21 cellular contexts compared by ENCODE assay signal in genomic region chr14:60575008-60575407, GRCh38.
A peak's percentile ranks its signal among the peaks of the same experiment; 100 is the strongest.
DNase-seq lines count a peak whose midpoint lies in the region; ATAC-seq and TF ChIP-seq lines count a peak whose summit lies in the region.
"Had no signal": no experiment of that assay in that cellular context is flagged by ENCODE, and none has a peak within 500 bp of the region (broad histone marks: within the 10 kb centered on the region; RNA-seq: fewer than 3 reads in every experiment).

No MANE protein-coding gene starts in this region.

- H3F3A ChIP-seq in GM23338 (replicated peaks; ENCODE audit: low read depth), result no peaks in the 10 kb centered on the region

- no peak overlapping the region for H3K4me3 Mint-ChIP-seq in GM23338
- H3K4me3 Mint-ChIP-seq: CD4-positive, alpha-beta memory T cell had no signal

- no peaks in the 10 kb centered on the region for H3K27me3 Mint-ChIP-seq in GM23338 (ENCODE audit: insufficient read depth, low read depth, poor library complexity)

- no peak overlapping the region for H3K9ac ChIP-seq in Karpas-422 (ENCODE audit: low read length)

- H3K9me3 ChIP-seq in Karpas-422 (ENCODE audit: low read length) (no peaks in the 10 kb centered on the region), lower lobe of right lung (no peaks in the 10 kb centered on the region), stomach (no peaks in the 10 kb centered on the region)
- H3K9me3 ChIP-seq: A549 had no signal

- H3K36me3 Mint-ChIP-seq in GM23338 (ENCODE audit: low read depth), result no peaks in the 10 kb centered on the region
- H3K36me3 Mint-ChIP-seq: CD4-positive, alpha-beta memory T cell had no signal

- H3K79me2 ChIP-seq in GM23338 (replicated peaks; ENCODE audit: insufficient read depth) (no peaks in the 10 kb centered on the region), Karpas-422 (ENCODE audit: low read length) (no peaks in the 10 kb centered on the region)

- no peaks in the 10 kb centered on the region for H3K36me3 ChIP-seq in GM23338 (ENCODE audit: insufficient read depth)
- no peaks in the 10 kb centered on the region for H3K36me3 ChIP-seq in Karpas-422 (ENCODE audit: insufficient read depth, low read length)
- no peaks in the 10 kb centered on the region for H3K36me3 ChIP-seq in lower lobe of right lung
- H3K36me3 ChIP-seq in stomach, result no peaks in the 10 kb centered on the region

- H2AFZ ChIP-seq in GM23338, result peak overlapping the region; percentile 56; the same call in 1 of the 2 replicates
- no peak overlapping the region for H2AFZ ChIP-seq in Karpas-422 (ENCODE audit: low read length)

- ATAC-seq in GM23338 (no peak), lower lobe of right lung (no peak)
- ATAC-seq: A549, HCT116 had no signal

- 84 to 96% (median 88%) methylated on average over 2 of the region's 2 CpGs for WGBS in stomach, 5 donors

- H4K20me1 ChIP-seq in GM23338 (replicated peaks; ENCODE audit: insufficient read depth) (no peaks in the 10 kb centered on the region), Karpas-422 (ENCODE audit: insufficient read depth, low read depth, low read length) (no peaks in the 10 kb centered on the region)

- no peak overlapping the region for H3K27ac Mint-ChIP-seq in GM23338
- H3K27ac Mint-ChIP-seq: CD4-positive, alpha-beta memory T cell had no signal

- H3K4me1 ChIP-seq in GM23338 (ENCODE audit: insufficient read depth), result no peaks in the 10 kb centered on the region
- H3K4me1 ChIP-seq in Karpas-422 (ENCODE audit: low read length), result peaks cover 28% of the 10 kb centered on the region
- H3K4me1 ChIP-seq in lower lobe of right lung, result no peaks in the 10 kb centered on the region
- no peaks in the 10 kb centered on the region for H3K4me1 ChIP-seq in stomach
- H3K4me1 ChIP-seq: A549 had no signal

- intact Hi-C loops in lower lobe of right lung (cut with DNase I), result no loop called here
- intact Hi-C loops in stomach (cut with DNase I; ENCODE audit: low total_unique reads), result no loop called here

- H3K4me2 ChIP-seq in GM23338, result no peak overlapping the region
- peak overlapping the region; percentile 52 for H3K4me2 ChIP-seq in Karpas-422 (ENCODE audit: low read depth, low read length, poor library complexity, severe bottlenecking)
- H3K4me2 ChIP-seq: A549 had no signal

- DNase-seq in AG10803 (ENCODE audit: low read depth), result peak; percentile 28
- no peak for DNase-seq in GM23338 (ENCODE audit: low spot score)
- DNase-seq in Karpas-422, result no peak
- DNase-seq in fibroblast of gingiva (ENCODE audit: low read depth), result peak; percentile 16
- no peak for DNase-seq in lower lobe of right lung
- DNase-seq in superior temporal gyrus (ENCODE audit: extremely low spot score), result no peak
- DNase-seq in stomach, result no peak
- no peak for DNase-seq in NAMALWA (ENCODE audit: low spot score)
- DNase-seq: 8988T; ACHN; C1 segment of cervical spinal cord; Calu3; CD4-positive, alpha-beta memory T cell; COR-L47; DMS53; DMS79 treated with DMSO at 0.1 percent for 48 hours; GF-D8; GOT3; H7 had no signal

- H3K27ac ChIP-seq in GM23338 (ENCODE audit: low read depth) (no peak overlapping the region), Karpas-422 (ENCODE audit: low read length) (no peak overlapping the region), lower lobe of right lung (no peak overlapping the region), stomach (no peak overlapping the region)
- H3K27ac ChIP-seq: A549 had no signal

- TF ChIP-seq CTCF in AG10803 (conservative IDR thresholded peaks at IDR 0.05; ENCODE audit: low read length) (no peak), GM23338 (conservative IDR thresholded peaks at IDR 0.05; ENCODE audit: low read depth in 2 of 2) (no peak), lower lobe of right lung (IDR thresholded peaks at IDR 0.05) (no peak), stomach (IDR thresholded peaks at IDR 0.05) (no peak)

- no peak for TF ChIP-seq POLR2A in stomach (IDR thresholded peaks at IDR 0.05)

- H3K4me3 ChIP-seq in AG10803 (ENCODE audit: low read length) (no peak overlapping the region), GM23338 (no peak overlapping the region), Karpas-422 (ENCODE audit: low read length) (no peak overlapping the region), lower lobe of right lung (no peak overlapping the region), stomach (no peak overlapping the region)
- H3K4me3 ChIP-seq: A549 had no signal

- H3K4me1 Mint-ChIP-seq in GM23338, result peaks cover 6% of the 10 kb centered on the region; the same call in 2 of the 3 replicates

- TF ChIP-seq EP300 in stomach (IDR thresholded peaks at IDR 0.05), result no peak

- no peaks in the 10 kb centered on the region for H3K9me2 ChIP-seq in GM23338 (ENCODE audit: insufficient read depth)
- H3K9me2 ChIP-seq in Karpas-422 (replicated peaks; ENCODE audit: insufficient read depth, low read length), result no peaks in the 10 kb centered on the region

- H3K27me3 ChIP-seq in GM23338 (ENCODE audit: insufficient read depth) (no peaks in the 10 kb centered on the region), Karpas-422 (ENCODE audit: low read length) (no peaks in the 10 kb centered on the region), lower lobe of right lung (ENCODE audit: low read depth) (no peaks in the 10 kb centered on the region), stomach (no peaks in the 10 kb centered on the region)

- H3K9me3 Mint-ChIP-seq in GM23338, result no peaks in the 10 kb centered on the region
- H3K9me3 Mint-ChIP-seq: CD4-positive, alpha-beta memory T cell had no signal

TF ChIP-seq in GM23338, 12 proteins besides CTCF, POLR2A, EP300 and RAD21 (continues in another document):
- TF ChIP-seq ZNF331 (CRISPR knock-in tag; IDR thresholded peaks at IDR 0.05; ENCODE audit: low read depth) (no peak), STAT1 (IDR thresholded peaks at IDR 0.05; ENCODE audit: unreplicated experiment) (no peak), JUNB (IDR thresholded peaks at IDR 0.05; ENCODE audit: unreplicated experiment) (no peak), ZNF114 (CRISPR knock-in tag; IDR thresholded peaks at IDR 0.05) (no peak), CREB1 (CRISPR knock-in tag; IDR thresholded peaks at IDR 0.05; ENCODE audit: low read depth) (no peak), NANOG (IDR thresholded peaks at IDR 0.05; ENCODE audit: borderline replicate concordance) (no peak)
- TF ChIP-seq, protein P1, sequence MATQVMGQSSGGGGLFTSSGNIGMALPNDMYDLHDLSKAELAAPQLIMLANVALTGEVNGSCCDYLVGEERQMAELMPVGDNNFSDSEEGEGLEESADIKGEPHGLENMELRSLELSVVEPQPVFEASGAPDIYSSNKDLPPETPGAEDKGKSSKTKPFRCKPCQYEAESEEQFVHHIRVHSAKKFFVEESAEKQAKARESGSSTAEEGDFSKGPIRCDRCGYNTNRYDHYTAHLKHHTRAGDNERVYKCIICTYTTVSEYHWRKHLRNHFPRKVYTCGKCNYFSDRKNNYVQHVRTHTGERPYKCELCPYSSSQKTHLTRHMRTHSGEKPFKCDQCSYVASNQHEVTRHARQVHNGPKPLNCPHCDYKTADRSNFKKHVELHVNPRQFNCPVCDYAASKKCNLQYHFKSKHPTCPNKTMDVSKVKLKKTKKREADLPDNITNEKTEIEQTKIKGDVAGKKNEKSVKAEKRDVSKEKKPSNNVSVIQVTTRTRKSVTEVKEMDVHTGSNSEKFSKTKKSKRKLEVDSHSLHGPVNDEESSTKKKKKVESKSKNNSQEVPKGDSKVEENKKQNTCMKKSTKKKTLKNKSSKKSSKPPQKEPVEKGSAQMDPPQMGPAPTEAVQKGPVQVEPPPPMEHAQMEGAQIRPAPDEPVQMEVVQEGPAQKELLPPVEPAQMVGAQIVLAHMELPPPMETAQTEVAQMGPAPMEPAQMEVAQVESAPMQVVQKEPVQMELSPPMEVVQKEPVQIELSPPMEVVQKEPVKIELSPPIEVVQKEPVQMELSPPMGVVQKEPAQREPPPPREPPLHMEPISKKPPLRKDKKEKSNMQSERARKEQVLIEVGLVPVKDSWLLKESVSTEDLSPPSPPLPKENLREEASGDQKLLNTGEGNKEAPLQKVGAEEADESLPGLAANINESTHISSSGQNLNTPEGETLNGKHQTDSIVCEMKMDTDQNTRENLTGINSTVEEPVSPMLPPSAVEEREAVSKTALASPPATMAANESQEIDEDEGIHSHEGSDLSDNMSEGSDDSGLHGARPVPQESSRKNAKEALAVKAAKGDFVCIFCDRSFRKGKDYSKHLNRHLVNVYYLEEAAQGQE (IDR thresholded peaks at IDR 0.05; ENCODE audit: unreplicated experiment), result no peak
- TF ChIP-seq, protein P2, sequence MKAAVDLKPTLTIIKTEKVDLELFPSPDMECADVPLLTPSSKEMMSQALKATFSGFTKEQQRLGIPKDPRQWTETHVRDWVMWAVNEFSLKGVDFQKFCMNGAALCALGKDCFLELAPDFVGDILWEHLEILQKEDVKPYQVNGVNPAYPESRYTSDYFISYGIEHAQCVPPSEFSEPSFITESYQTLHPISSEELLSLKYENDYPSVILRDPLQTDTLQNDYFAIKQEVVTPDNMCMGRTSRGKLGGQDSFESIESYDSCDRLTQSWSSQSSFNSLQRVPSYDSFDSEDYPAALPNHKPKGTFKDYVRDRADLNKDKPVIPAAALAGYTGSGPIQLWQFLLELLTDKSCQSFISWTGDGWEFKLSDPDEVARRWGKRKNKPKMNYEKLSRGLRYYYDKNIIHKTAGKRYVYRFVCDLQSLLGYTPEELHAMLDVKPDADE (IDR thresholded peaks at IDR 0.05), result no peak

Comparison
In these comparisons a context has a peak if more than half of its experiments do, and no peak if none do; other contexts are left out.
1. DNase-seq: peak in AG10803 (single experiment) and fibroblast of gingiva (single experiment); none in GM23338 (single experiment), Karpas-422 (single experiment), lower lobe of right lung (single experiment), superior temporal gyrus (single experiment), stomach (single experiment) and NAMALWA (single experiment).